Comparison of ENCODE assay signal across 27 cellular contexts in genomic region chr6:128276311-128276710, GRCh38.
"Had no signal": no experiment of that assay in that cellular context is flagged by ENCODE, and none has a peak within 500 bp of the region (broad histone marks: within the 10 kb centered on the region; RNA-seq: fewer than 3 reads in every experiment).

No MANE protein-coding gene starts in this region.

- DNase-seq: activated CD4-positive, alpha-beta T cell treated with anti-CD3 and anti-CD28 coated beads for 4 hours; activated CD4-positive, alpha-beta T cell treated with anti-CD3 and anti-CD28 coated beads, Interleukin-2, amount 50 U/mL, for 4 hours; activated effector memory CD4-positive, alpha-beta T cell treated with Interleukin-2 at 50 U/mL for 16 hours; activated naive CD4-positive, alpha-beta T cell treated with Interleukin-2 at 50 U/mL for 16 hours; activated T-cell treated with anti-CD3 and anti-CD28 coated beads for 4 hours; activated T-cell treated with anti-CD3 and anti-CD28 coated beads, Interleukin-2, amount 50 U/mL, for 72 hours; adrenal gland; cortex of kidney; effector memory CD8-positive, alpha-beta T cell; foreskin melanocyte; kidney; left colon; naive B cell; nucleus accumbens; stimulated activated CD4-positive, alpha-beta T cell treated with anti-CD3 and anti-CD28 coated beads, Interleukin-15, amount 100 ng/mL, for 24 hours; stimulated activated CD4-positive, alpha-beta T cell treated with anti-CD3 and anti-CD28 coated beads, Interleukin-2, amount 100 ng/mL, for 24 hours; stimulated activated naive CD4-positive, alpha-beta T cell; T-helper 1 cell; tibial artery had no signal

- H3K36me3 ChIP-seq: adrenal gland, ascending aorta, right atrium auricular region, suprapubic skin, tibial artery had no signal

- H3K4me3 ChIP-seq: adrenal gland, ascending aorta, right atrium auricular region, suprapubic skin, tibial artery had no signal

- H3K27me3 ChIP-seq: adrenal gland, ascending aorta, right atrium auricular region, suprapubic skin, tibial artery had no signal

- H3K4me1 Mint-ChIP-seq: naive B cell had no signal

- H3K4me1 ChIP-seq: ascending aorta, suprapubic skin had no signal

- H3K27me3 Mint-ChIP-seq: activated naive CD8-positive, alpha-beta T cell; brain; effector memory CD8-positive, alpha-beta T cell; naive B cell had no signal

- H3K36me3 Mint-ChIP-seq: activated naive CD8-positive, alpha-beta T cell; brain; naive B cell had no signal

- ATAC-seq: activated T-cell treated with anti-CD3 and anti-CD28 coated beads, Interleukin-2, amount 50 U/mL, for 72 hours; effector memory CD8-positive, alpha-beta T cell; left colon had no signal

- H3K9me3 ChIP-seq: adrenal gland, ascending aorta, right atrium auricular region, suprapubic skin, tibial artery had no signal

- H3K4me3 Mint-ChIP-seq: activated naive CD8-positive, alpha-beta T cell; activated T-cell treated with anti-CD3 and anti-CD28 coated beads, Interleukin-2, amount 50 U/mL, for 72 hours; brain; effector memory CD8-positive, alpha-beta T cell; mesothelial cell of epicardium; naive B cell; neural crest cell had no signal

- H3K27ac Mint-ChIP-seq: activated naive CD8-positive, alpha-beta T cell; activated T-cell treated with anti-CD3 and anti-CD28 coated beads, Interleukin-2, amount 50 U/mL, for 72 hours; effector memory CD8-positive, alpha-beta T cell; mesothelial cell of epicardium; naive B cell had no signal

- H3K27ac ChIP-seq: adrenal gland, ascending aorta, right atrium auricular region, suprapubic skin, tibial artery, VCaP had no signal

- H3K9me3 Mint-ChIP-seq: activated T-cell treated with anti-CD3 and anti-CD28 coated beads, Interleukin-2, amount 50 U/mL, for 72 hours; brain; effector memory CD8-positive, alpha-beta T cell; mesothelial cell of epicardium; neural crest cell had no signal
